In genomic region chr12:110739488-110739887, GRCh38 we compare ENCODE assay signal across 11 cellular contexts. TPM values are rescaled to one million over a fixed set of nuclear protein-coding genes. Genes with fewer than 3 reads are reported as not detected.
DNase-seq lines count a peak whose midpoint lies in the region; ATAC-seq and TF ChIP-seq lines count a peak whose summit lies in the region.
"Had no signal": no experiment of that assay in that cellular context is flagged by ENCODE, and none has a peak within 500 bp of the region (broad histone marks: within the 10 kb centered on the region; RNA-seq: fewer than 3 reads in every experiment).

No MANE protein-coding gene starts in this region.

- peaks cover 68% of the 10 kb centered on the region for H3K4me1 Mint-ChIP-seq in activated T-cell treated with anti-CD3 and anti-CD28 coated beads, Interleukin-2, amount 50 U/mL, for 24 hours (ENCODE audit: low read depth)
- peaks cover 49% of the 10 kb centered on the region for H3K4me1 Mint-ChIP-seq in T-helper 1 cell treated with Interleukin-12 subunit alpha and Interleukin-12 subunit beta and Interleukin-4 antibody, amounts not matched to agents 30 μg/mL and 1 μg/mL, for 36 hours (ENCODE audit: low read depth)
- peaks cover 61% of the 10 kb centered on the region for H3K4me1 Mint-ChIP-seq in stimulated activated effector memory CD8-positive, alpha-beta T cell treated with anti-CD3 and anti-CD28 coated beads, Interleukin-12 subunit alpha, Interleukin-12 subunit beta, amount 100 ng/mL, for 72 hours

- H3K9me3 Mint-ChIP-seq in activated T-cell treated with anti-CD3 and anti-CD28 coated beads, Interleukin-2, amount 50 U/mL, for 24 hours, result no peaks in the 10 kb centered on the region
- H3K9me3 Mint-ChIP-seq in T-helper 1 cell treated with Interleukin-12 subunit alpha and Interleukin-12 subunit beta and Interleukin-4 antibody, amounts not matched to agents 30 μg/mL and 1 μg/mL, for 36 hours, result no peaks in the 10 kb centered on the region
- H3K9me3 Mint-ChIP-seq in stimulated activated effector memory CD8-positive, alpha-beta T cell treated with anti-CD3 and anti-CD28 coated beads, Interleukin-12 subunit alpha, Interleukin-12 subunit beta, amount 100 ng/mL, for 72 hours, result no peaks in the 10 kb centered on the region

- H3K4me3 ChIP-seq in foreskin fibroblast (ENCODE audit: low read depth in 1 of 2, low read length in 2 of 2), result peak overlapping the region; percentile 78 to 79

- H3K4me3 Mint-ChIP-seq in activated T-cell treated with anti-CD3 and anti-CD28 coated beads, Interleukin-2, amount 50 U/mL, for 24 hours, result peak overlapping the region; percentile 99
- peak overlapping the region; percentile 99 for H3K4me3 Mint-ChIP-seq in T-helper 1 cell treated with Interleukin-12 subunit alpha and Interleukin-12 subunit beta and Interleukin-4 antibody, amounts not matched to agents 30 μg/mL and 1 μg/mL, for 36 hours
- H3K4me3 Mint-ChIP-seq in stimulated activated effector memory CD8-positive, alpha-beta T cell treated with anti-CD3 and anti-CD28 coated beads, Interleukin-12 subunit alpha, Interleukin-12 subunit beta, amount 100 ng/mL, for 72 hours, result peak overlapping the region; percentile 94

- TF ChIP-seq CTCF in foreskin fibroblast (IDR thresholded peaks at IDR 0.05; ENCODE audit: low read depth, low read length) (no peak), GM20000 (IDR thresholded peaks at IDR 0.05; ENCODE audit: extremely low read depth, missing control alignments) (no peak)

- peaks cover 76% of the 10 kb centered on the region for H3K36me3 Mint-ChIP-seq in activated T-cell treated with anti-CD3 and anti-CD28 coated beads, Interleukin-2, amount 50 U/mL, for 24 hours (ENCODE audit: low read depth)
- H3K36me3 Mint-ChIP-seq in T-helper 1 cell treated with Interleukin-12 subunit alpha and Interleukin-12 subunit beta and Interleukin-4 antibody, amounts not matched to agents 30 μg/mL and 1 μg/mL, for 36 hours (ENCODE audit: low read depth), result peaks cover 22% of the 10 kb centered on the region
- peaks cover 86% of the 10 kb centered on the region for H3K36me3 Mint-ChIP-seq in stimulated activated effector memory CD8-positive, alpha-beta T cell treated with anti-CD3 and anti-CD28 coated beads, Interleukin-12 subunit alpha, Interleukin-12 subunit beta, amount 100 ng/mL, for 72 hours

- H3K27ac Mint-ChIP-seq in activated T-cell treated with anti-CD3 and anti-CD28 coated beads, Interleukin-2, amount 50 U/mL, for 24 hours, result peak overlapping the region; percentile 97
- H3K27ac Mint-ChIP-seq in T-helper 1 cell treated with Interleukin-12 subunit alpha and Interleukin-12 subunit beta and Interleukin-4 antibody, amounts not matched to agents 30 μg/mL and 1 μg/mL, for 36 hours, result peak overlapping the region; percentile 80
- H3K27ac Mint-ChIP-seq in stimulated activated effector memory CD8-positive, alpha-beta T cell treated with anti-CD3 and anti-CD28 coated beads, Interleukin-12 subunit alpha, Interleukin-12 subunit beta, amount 100 ng/mL, for 72 hours, result peak overlapping the region; percentile 85

- DNase-seq in activated T-cell treated with anti-CD3 and anti-CD28 coated beads, Interleukin-2, amount 50 U/mL, for 24 hours, result no peak
- no peak for DNase-seq in activated T-cell treated with anti-CD3 and anti-CD28 coated beads for 4 hours
- no peak for DNase-seq in foreskin fibroblast
- no peak for DNase-seq in stimulated activated effector memory CD8-positive, alpha-beta T cell treated with anti-CD3 and anti-CD28 coated beads, Interleukin-12 subunit alpha, Interleukin-12 subunit beta, amount 100 ng/mL, for 72 hours (ENCODE audit: low spot score in 2 of 2)
- DNase-seq in D341Med (ENCODE audit: low spot score), result no peak
- no peak for DNase-seq in GM20000 (ENCODE audit: low spot score)
- no peak for DNase-seq in left lobe of liver (ENCODE audit: low spot score)
- DNase-seq: AML-193, posterior cingulate gyrus, SIG-M5 had no signal

- no peak for ATAC-seq in stimulated activated effector memory CD8-positive, alpha-beta T cell treated with anti-CD3 and anti-CD28 coated beads, Interleukin-12 subunit alpha, Interleukin-12 subunit beta, amount 100 ng/mL, for 72 hours
- ATAC-seq in left lobe of liver, result no peak

- no peaks in the 10 kb centered on the region for H3K27me3 Mint-ChIP-seq in activated T-cell treated with anti-CD3 and anti-CD28 coated beads, Interleukin-2, amount 50 U/mL, for 24 hours
- no peaks in the 10 kb centered on the region for H3K27me3 Mint-ChIP-seq in T-helper 1 cell treated with Interleukin-12 subunit alpha and Interleukin-12 subunit beta and Interleukin-4 antibody, amounts not matched to agents 30 μg/mL and 1 μg/mL, for 36 hours (ENCODE audit: low read depth)

RNA-seq across cellular contexts. Expression of gene PPP1CC, which starts 3.2 kb away (rescaled TPM):
- 42.8 TPM for total RNA-seq in left lobe of liver

RNA-seq across cellular contexts. Expression of gene HVCN1, which starts 50.6 kb away (rescaled TPM):
- 1.5 TPM for total RNA-seq in left lobe of liver
